In genomic region chr3:154749514-154749913, GRCh38 we compare ENCODE assay signal across 8 cellular contexts.
"Had no signal": no experiment of that assay in that cellular context is flagged by ENCODE, and none has a peak within 500 bp of the region (broad histone marks: within the 10 kb centered on the region; RNA-seq: fewer than 3 reads in every experiment).

No MANE protein-coding gene starts in this region.

- ATAC-seq: GM12878 had no signal

- FAIRE-seq: G401.6, GM12878, GM12891, GM12892, GM18507, GM19239 had no signal

- H3K4me3 ChIP-seq: GM12878 had no signal

- DNase-seq: GDM1, GF-D8 had no signal
